Comparison of ENCODE assay signal across 10 cellular contexts in genomic region chr5:139459451-139459934, GRCh38. TPM values are rescaled to one million over a fixed set of nuclear protein-coding genes. Genes with fewer than 3 reads are reported as not detected.
DNase-seq lines count a peak whose midpoint lies in the region; ATAC-seq and TF ChIP-seq lines count a peak whose summit lies in the region.
"Had no signal": no experiment of that assay in that cellular context is flagged by ENCODE, and none has a peak within 500 bp of the region (broad histone marks: within the 10 kb centered on the region; RNA-seq: fewer than 3 reads in every experiment).

No MANE protein-coding gene starts in this region.

- H3K4me1 ChIP-seq in CD8-positive, alpha-beta memory T cell (ENCODE audit: insufficient read depth, low read length), result peaks cover 53% of the 10 kb centered on the region
- H3K4me1 ChIP-seq in liver (ENCODE audit: control insufficient read depth in 4 of 4, insufficient read depth in 4 of 4, low read length in 3 of 4), result no peaks in the 10 kb centered on the region

- POLR2A ChIA-PET in CD8-positive, alpha-beta memory T cell (lab: Charles Lee), result interaction anchor here (0.6 to 2.0 kb wide), 2 partner anchors 19 to 22 kb away, joined by 4 to 9 read pairs; partner anchors contain the start of gene STING1
- POLR2A ChIA-PET in activated CD8-positive, alpha-beta T cell treated with anti-CD3 and anti-CD28 coated beads, Interleukin-2, amount 10 ng/mL, durations not matched to agents 7 days and 5 days (lab: Charles Lee), result interaction anchor here (0.9 to 4.6 kb wide), 6 partner anchors 9 to 68 kb away, joined by 3 to 35 read pairs (median 4); partner anchors contain the start of genes SMIM33 and STING1

- no peak for TF ChIP-seq CTCF in GM20000 (IDR thresholded peaks at IDR 0.05; ENCODE audit: extremely low read depth, missing control alignments)
- no peak for TF ChIP-seq CTCF in liver (IDR thresholded peaks at IDR 0.05; ENCODE audit: low read depth, low read length, missing input control)

- H3K9me3 Mint-ChIP-seq in CD8-positive, alpha-beta memory T cell, result no peaks in the 10 kb centered on the region
- H3K9me3 Mint-ChIP-seq in activated CD8-positive, alpha-beta T cell treated with anti-CD3 and anti-CD28 coated beads, Interleukin-2, amount 10 ng/mL, durations not matched to agents 7 days and 5 days (ENCODE audit: insufficient read depth), result no peaks in the 10 kb centered on the region

- ATAC-seq in activated CD8-positive, alpha-beta T cell treated with anti-CD3 and anti-CD28 coated beads, Interleukin-2, amount 10 ng/mL, durations not matched to agents 7 days and 5 days, result peak; percentile 0

- no peak overlapping the region for H3K9ac ChIP-seq in liver (ENCODE audit: low read depth in 1 of 2, low read length in 2 of 2)

- no peak overlapping the region for H3K4me3 ChIP-seq in CD8-positive, alpha-beta memory T cell (ENCODE audit: low read length)
- no peak overlapping the region for H3K4me3 ChIP-seq in liver (ENCODE audit: low read depth in 1 of 3, low read length in 3 of 3)

- no peaks in the 10 kb centered on the region for H3K27me3 ChIP-seq in CD8-positive, alpha-beta memory T cell (ENCODE audit: insufficient read depth, low read length, poor library complexity, severe bottlenecking)
- no peaks in the 10 kb centered on the region for H3K27me3 ChIP-seq in liver (ENCODE audit: control insufficient read depth in 4 of 4, insufficient read depth in 4 of 4, low read length in 3 of 4)
- H3K27me3 ChIP-seq: neutrophil had no signal

- WGBS in liver, result 66% methylated on average over 8 of the region's 8 CpGs

- no peaks in the 10 kb centered on the region for H3K9me3 ChIP-seq in CD8-positive, alpha-beta memory T cell (ENCODE audit: low read length)
- H3K9me3 ChIP-seq in liver (ENCODE audit: control insufficient read depth in 4 of 4, low read length in 3 of 4), result no peaks in the 10 kb centered on the region
- H3K9me3 ChIP-seq: neutrophil had no signal

- no peak for TF ChIP-seq RAD21 in liver (IDR thresholded peaks at IDR 0.05)

- no peaks in the 10 kb centered on the region for H3K36me3 ChIP-seq in CD8-positive, alpha-beta memory T cell (ENCODE audit: insufficient read depth, low read length)
- H3K36me3 ChIP-seq in liver (ENCODE audit: control insufficient read depth in 4 of 4, insufficient read depth in 3 of 4, low read depth in 1 of 4, low read length in 3 of 4), result no peaks in the 10 kb centered on the region
- H3K36me3 ChIP-seq: neutrophil had no signal

- H3K27ac ChIP-seq in CD8-positive, alpha-beta memory T cell (ENCODE audit: low read depth, low read length), result no peak overlapping the region
- peak overlapping the region; percentile 18 to 35 for H3K27ac ChIP-seq in liver (ENCODE audit: low read depth in 1 of 2, low read length in 2 of 2)
- H3K27ac ChIP-seq: neutrophil had no signal

- CTCF ChIA-PET in CD8-positive, alpha-beta memory T cell (lab: Charles Lee), result interaction anchor here (1.2 to 3.0 kb wide), 4 partner anchors 23 to 58 kb away, joined by 3 to 14 read pairs (median 7); partner anchors contain the start of gene STING1
- CTCF ChIA-PET in activated CD8-positive, alpha-beta T cell treated with anti-CD3 and anti-CD28 coated beads, Interleukin-2, amount 10 ng/mL, durations not matched to agents 7 days and 5 days (lab: Charles Lee), result interaction anchor here (1.0 to 3.6 kb wide), 5 partner anchors 20 to 37 kb away, joined by 3 to 16 read pairs (median 6); partner anchors contain the start of gene STING1

- no peaks in the 10 kb centered on the region for H3K36me3 Mint-ChIP-seq in CD8-positive, alpha-beta memory T cell
- no peaks in the 10 kb centered on the region for H3K36me3 Mint-ChIP-seq in activated CD8-positive, alpha-beta T cell treated with anti-CD3 and anti-CD28 coated beads, Interleukin-2, amount 10 ng/mL, durations not matched to agents 7 days and 5 days (ENCODE audit: low read depth)

- H3K4me1 Mint-ChIP-seq in CD8-positive, alpha-beta memory T cell, result peaks cover 41 to 59% (median 52%) of the 10 kb centered on the region in 3 donors
- peaks cover 56% of the 10 kb centered on the region for H3K4me1 Mint-ChIP-seq in activated CD8-positive, alpha-beta T cell treated with anti-CD3 and anti-CD28 coated beads, Interleukin-2, amount 10 ng/mL, durations not matched to agents 7 days and 5 days (ENCODE audit: low read depth)

- DNase-seq in CD8-positive, alpha-beta memory T cell, result no peak
- peak; percentile 44 for DNase-seq in GM20000 (ENCODE audit: low spot score)
- DNase-seq in activated CD8-positive, alpha-beta T cell treated with anti-CD3 and anti-CD28 coated beads, Interleukin-2, amount 10 ng/mL, durations not matched to agents 7 days and 5 days, result no peak
- no peak for DNase-seq in 8988T
- no peak for DNase-seq in SK-N-DZ (ENCODE audit: low spot score)
- DNase-seq in NCI-H82 treated with DMSO at 0.1 percent for 48 hours (lab: John Stamatoyannopoulos, UW; ENCODE audit: unreplicated experiment), result no peak
- DNase-seq in NCI-H345 treated with DMSO at 0.1 percent for 48 hours (lab: John Stamatoyannopoulos, UW; ENCODE audit: unreplicated experiment), result no peak
- DNase-seq: NCI-H1930 had no signal

- peak overlapping the region; percentile 90 to 98 (median 92) for H3K27ac Mint-ChIP-seq in CD8-positive, alpha-beta memory T cell
- H3K27ac Mint-ChIP-seq in activated CD8-positive, alpha-beta T cell treated with anti-CD3 and anti-CD28 coated beads, Interleukin-2, amount 10 ng/mL, durations not matched to agents 7 days and 5 days, result peak overlapping the region; percentile 97

- no peaks in the 10 kb centered on the region for H3K27me3 Mint-ChIP-seq in CD8-positive, alpha-beta memory T cell
- peaks cover 14% of the 10 kb centered on the region for H3K27me3 Mint-ChIP-seq in activated CD8-positive, alpha-beta T cell treated with anti-CD3 and anti-CD28 coated beads, Interleukin-2, amount 10 ng/mL, durations not matched to agents 7 days and 5 days (ENCODE audit: low read depth)

- H3K4me3 Mint-ChIP-seq in CD8-positive, alpha-beta memory T cell, result peak overlapping the region in 4 of 7 donors; percentile 37 to 78 (median 52)
- H3K4me3 Mint-ChIP-seq in activated CD8-positive, alpha-beta T cell treated with anti-CD3 and anti-CD28 coated beads, Interleukin-2, amount 10 ng/mL, durations not matched to agents 7 days and 5 days, result peak overlapping the region; percentile 6

RNA-seq across cellular contexts. Expression of gene ECSCR, which starts 3.0 kb away (rescaled TPM):
- total RNA-seq in CD8-positive, alpha-beta memory T cell, result under 1 TPM; 0.82 to 0.83 TPM
- not detected for polyA plus RNA-seq in CD8-positive, alpha-beta memory T cell
- not detected for total RNA-seq in activated CD8-positive, alpha-beta T cell treated with anti-CD3 and anti-CD28 coated beads, Interleukin-2, amount 10 ng/mL, durations not matched to agents 7 days and 5 days
- 1 to 10 TPM; 3.4 to 3.6 TPM for total RNA-seq in liver
- 1 to 10 TPM; 3.2 to 4.9 TPM for polyA plus RNA-seq in liver
- not detected in 2 replicates for polyA plus RNA-seq in SK-N-DZ (2014; cell fraction: cytosol; rRNA removed)
- polyA plus RNA-seq in SK-N-DZ (2014; cell fraction: nucleus; rRNA removed), result not detected in 2 replicates

RNA-seq across cellular contexts. Expression of gene SMIM33, which starts 11.3 kb away (rescaled TPM):
- under 1 TPM; 0.11 to 0.28 TPM for total RNA-seq in CD8-positive, alpha-beta memory T cell
- 1.1 TPM for polyA plus RNA-seq in CD8-positive, alpha-beta memory T cell
- total RNA-seq in activated CD8-positive, alpha-beta T cell treated with anti-CD3 and anti-CD28 coated beads, Interleukin-2, amount 10 ng/mL, durations not matched to agents 7 days and 5 days, result under 1 TPM; 0.32 to 0.65 TPM
- under 1 TPM in 1 of 2 donors, not detected in 1; 0.05 TPM for total RNA-seq in liver
- polyA plus RNA-seq in liver, result not detected
- not detected in 2 replicates for polyA plus RNA-seq in SK-N-DZ (2014; cell fraction: cytosol; rRNA removed)
- not detected in 2 replicates for polyA plus RNA-seq in SK-N-DZ (2014; cell fraction: nucleus; rRNA removed)

RNA-seq across cellular contexts. Expression of gene DNAJC18, which starts 20.2 kb away (rescaled TPM):
- 10 to 100 TPM; 25.3 to 25.7 TPM for total RNA-seq in CD8-positive, alpha-beta memory T cell
- 10.2 TPM for polyA plus RNA-seq in CD8-positive, alpha-beta memory T cell
- total RNA-seq in activated CD8-positive, alpha-beta T cell treated with anti-CD3 and anti-CD28 coated beads, Interleukin-2, amount 10 ng/mL, durations not matched to agents 7 days and 5 days, result 1 to 10 TPM; 3.7 to 5.4 TPM
- 1 to 10 TPM in 1 of 2 donors, under 1 TPM in 1; 0.92 to 1.8 TPM for total RNA-seq in liver
- under 1 TPM; 0.66 to 0.74 TPM for polyA plus RNA-seq in liver
- 9.9 and 16.9 TPM in 2 replicates for polyA plus RNA-seq in SK-N-DZ (2014; cell fraction: cytosol; rRNA removed)
- polyA plus RNA-seq in SK-N-DZ (2014; cell fraction: nucleus; rRNA removed), result 5.5 and 22.8 TPM in 2 replicates

RNA-seq across cellular contexts. Expression of gene STING1, which starts 23.1 kb away (rescaled TPM):
- 100 to 1,000 TPM; 107 to 109 TPM for total RNA-seq in CD8-positive, alpha-beta memory T cell
- 116 TPM for polyA plus RNA-seq in CD8-positive, alpha-beta memory T cell
- 10 to 100 TPM; 64.9 to 67.4 TPM for total RNA-seq in activated CD8-positive, alpha-beta T cell treated with anti-CD3 and anti-CD28 coated beads, Interleukin-2, amount 10 ng/mL, durations not matched to agents 7 days and 5 days
- total RNA-seq in liver, result 10 to 100 TPM; 10.1 to 13.6 TPM
- polyA plus RNA-seq in liver, result 10 to 100 TPM in 1 of 2 donors, 1 to 10 TPM in 1; 6.3 to 10.4 TPM
- polyA plus RNA-seq in SK-N-DZ (2014; cell fraction: cytosol; rRNA removed), result 0.09 TPM in 1 of 2 replicates, not detected in the other
- 0.68 TPM in 1 of 2 replicates, not detected in the other for polyA plus RNA-seq in SK-N-DZ (2014; cell fraction: nucleus; rRNA removed)

RNA-seq across cellular contexts. Expression of gene SPATA24, which starts 55.6 kb away (rescaled TPM):
- 1 to 10 TPM; 3.6 to 3.9 TPM for total RNA-seq in CD8-positive, alpha-beta memory T cell
- 4.2 TPM for polyA plus RNA-seq in CD8-positive, alpha-beta memory T cell
- total RNA-seq in activated CD8-positive, alpha-beta T cell treated with anti-CD3 and anti-CD28 coated beads, Interleukin-2, amount 10 ng/mL, durations not matched to agents 7 days and 5 days, result 1 to 10 TPM; 3.8 to 4.0 TPM
- total RNA-seq in liver, result 1 to 10 TPM; 1.8 to 2.4 TPM
- 1 to 10 TPM; 2.7 TPM for polyA plus RNA-seq in liver
- 8.8 and 15.8 TPM in 2 replicates for polyA plus RNA-seq in SK-N-DZ (2014; cell fraction: cytosol; rRNA removed)
- polyA plus RNA-seq in SK-N-DZ (2014; cell fraction: nucleus; rRNA removed), result 7.7 and 8.0 TPM in 2 replicates

Comparison
In these comparisons a context has a peak if more than half of its experiments do, and no peak if none do; other contexts are left out.
1. RNA of gene DNAJC18, which starts 20.2 kb away (total RNA-seq): 25.3 to 25.7 TPM in CD8-positive, alpha-beta memory T cell; 3.7 to 5.4 TPM in activated CD8-positive, alpha-beta T cell treated with anti-CD3 and anti-CD28 coated beads, Interleukin-2, amount 10 ng/mL, durations not matched to agents 7 days and 5 days and 0.92 to 1.8 TPM in liver; every median in the first group is over 4 times any median in the second.